In the genomic region with DNA sequence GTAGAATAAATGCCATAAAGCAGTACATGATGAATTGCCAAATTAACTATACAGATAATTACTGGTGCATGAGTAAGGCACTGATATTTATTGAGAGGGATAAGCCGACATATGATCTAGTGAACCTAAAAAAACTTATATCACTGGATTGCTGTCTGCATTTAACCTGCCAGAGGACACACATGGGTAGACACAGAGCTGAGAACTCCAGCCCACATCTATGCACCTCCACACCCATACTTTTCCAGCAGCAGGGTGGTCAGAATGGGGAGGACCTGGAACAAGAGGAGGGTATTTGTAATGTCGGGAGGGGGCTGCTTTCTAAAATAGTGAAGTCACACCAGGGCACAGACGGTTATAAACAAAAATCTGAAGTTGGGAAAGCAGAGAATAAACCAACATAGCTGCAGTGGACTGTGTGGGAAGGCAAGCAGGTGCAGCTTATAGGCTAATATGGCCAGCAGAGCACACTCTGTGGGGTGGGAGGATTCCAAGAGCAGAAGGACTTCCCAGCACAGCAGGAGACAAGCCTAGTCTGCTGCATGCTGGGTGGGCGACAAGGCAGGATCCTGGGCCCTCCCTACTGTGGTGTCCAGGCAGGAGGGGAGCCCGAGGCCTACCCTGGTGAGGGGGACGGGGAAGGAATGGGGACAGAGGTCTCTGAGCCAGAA, we compare ENCODE assay signal across 19 cellular contexts.
"Had no signal": no experiment of that assay in that cellular context is flagged by ENCODE, and none has a peak within 500 bp of the region (broad histone marks: within the 10 kb centered on the region; RNA-seq: fewer than 3 reads in every experiment).

No MANE protein-coding gene starts in this region.

- H3K27me3 ChIP-seq: left lung, ovary, right lobe of liver, upper lobe of left lung had no signal

- ATAC-seq: left lung had no signal

- H3K27me3 Mint-ChIP-seq: activated CD4-positive, alpha-beta memory T cell treated with anti-CD3 and anti-CD28 coated beads, Interleukin-2, amount 10 ng/mL, durations not matched to agents 7 days and 5 days; activated T-cell treated with anti-CD3 and anti-CD28 coated beads, Interleukin-2, amount 50 U/mL, for 24 hours had no signal

- H3K9me3 ChIP-seq: left lung, ovary, right lobe of liver, thoracic aorta, upper lobe of left lung had no signal

- H3K4me3 Mint-ChIP-seq: activated CD4-positive, alpha-beta memory T cell treated with anti-CD3 and anti-CD28 coated beads, Interleukin-2, amount 10 ng/mL, durations not matched to agents 7 days and 5 days; activated T-cell treated with anti-CD3 and anti-CD28 coated beads, Interleukin-2, amount 50 U/mL, for 24 hours; T-helper 2 cell treated with Interferon-gamma antibody and Interleukin-4, amounts not matched to agents 5 μg/mL and 100 μg/mL, for 36 hours had no signal

- H3K4me3 ChIP-seq: left lung, ovary, right lobe of liver, thoracic aorta, upper lobe of left lung had no signal

- H3K36me3 ChIP-seq: left lung, ovary, right lobe of liver, thoracic aorta, upper lobe of left lung had no signal

- H3K27ac Mint-ChIP-seq: activated CD4-positive, alpha-beta memory T cell treated with anti-CD3 and anti-CD28 coated beads, Interleukin-2, amount 10 ng/mL, durations not matched to agents 7 days and 5 days; activated T-cell treated with anti-CD3 and anti-CD28 coated beads, Interleukin-2, amount 50 U/mL, for 24 hours; activated T-helper 2 cell treated with anti-CD3 and anti-CD28 coated beads, Interferon-gamma antibody, Interleukin-2, Interleukin-4, amounts not matched to agents 10 μg/mL and 5 μg/mL and 100 μg/mL, durations not matched to agents 14 hours and 24 hours and 36 hours; T-helper 2 cell treated with Interferon-gamma antibody and Interleukin-4, amounts not matched to agents 5 μg/mL and 100 μg/mL, for 36 hours had no signal

- H3K9me3 Mint-ChIP-seq: activated CD4-positive, alpha-beta memory T cell treated with anti-CD3 and anti-CD28 coated beads, Interleukin-2, amount 10 ng/mL, durations not matched to agents 7 days and 5 days; activated T-helper 2 cell treated with anti-CD3 and anti-CD28 coated beads, Interferon-gamma antibody, Interleukin-2, Interleukin-4, amounts not matched to agents 10 μg/mL and 5 μg/mL and 100 μg/mL, durations not matched to agents 14 hours and 24 hours and 36 hours; T-helper 2 cell treated with Interferon-gamma antibody and Interleukin-4, amounts not matched to agents 5 μg/mL and 100 μg/mL, for 36 hours had no signal

- DNase-seq: activated CD4-positive, alpha-beta memory T cell treated with anti-CD3 and anti-CD28 coated beads, Interleukin-2, amount 10 ng/mL, durations not matched to agents 7 days and 5 days; activated CD4-positive, alpha-beta T cell treated with anti-CD3 and anti-CD28 coated beads for 4 hours; activated naive CD4-positive, alpha-beta T cell treated with Interleukin-2 at 50 U/mL for 16 hours; activated T-cell treated with anti-CD3 and anti-CD28 coated beads, Interleukin-2, amount 50 U/mL, for 24 hours; cerebellar nuclear complex; dermis blood vessel endothelial cell; hypothalamus; left lung; mammary epithelial cell; ovary; right lobe of liver; small intestine; stimulated activated CD4-positive, alpha-beta T cell treated with anti-CD3 and anti-CD28 coated beads, Interleukin-15, amount 100 ng/mL, for 24 hours; stimulated activated CD4-positive, alpha-beta T cell treated with anti-CD3 and anti-CD28 coated beads, Interleukin-2, amount 100 ng/mL, for 48 hours; SW 1271; upper lobe of left lung had no signal
